9 cellular contexts compared by ENCODE assay signal in genomic region chr9:89442501-89442978, GRCh38. TPM values are rescaled to one million over a fixed set of nuclear protein-coding genes. Genes with fewer than 3 reads are reported as not detected.
DNase-seq lines count a peak whose midpoint lies in the region; ATAC-seq and TF ChIP-seq lines count a peak whose summit lies in the region.
"Had no signal": no experiment of that assay in that cellular context is flagged by ENCODE, and none has a peak within 500 bp of the region (broad histone marks: within the 10 kb centered on the region; RNA-seq: fewer than 3 reads in every experiment).

No MANE protein-coding gene starts in this region.

- H2BK120ac ChIP-seq in mesenchymal stem cell (ENCODE audit: low read depth, low read length) = no peak overlapping the region

- H3K27ac ChIP-seq in layer of hippocampus (ENCODE audit: low read depth, low read length) = peak overlapping the region; percentile 13
- no peak overlapping the region for H3K27ac ChIP-seq in mesenchymal stem cell (ENCODE audit: low read length, poor library complexity, severe bottlenecking)

- H3K9me3 ChIP-seq in mesenchymal stem cell (ENCODE audit: control insufficient read depth, low read length) = no peaks in the 10 kb centered on the region

- H3K27ac Mint-ChIP-seq in Calu3 (ENCODE audit: unreplicated experiment) = no peak overlapping the region

- H2AK5ac ChIP-seq in mesenchymal stem cell (ENCODE audit: low read length, severe bottlenecking) = no peak overlapping the region

- H3K14ac ChIP-seq in mesenchymal stem cell (ENCODE audit: low read length in 2 of 2) = peak overlapping the region in 1 of 2 experiments; percentile 37

- peaks cover 0 to 36% of the 10 kb centered on the region in 2 experiments for H3K36me3 ChIP-seq in mesenchymal stem cell (ENCODE audit: control insufficient read depth in 1 of 2, insufficient read depth in 2 of 2, low read depth in 1 of 2, low read length in 2 of 2)

- H3K23ac ChIP-seq in mesenchymal stem cell (ENCODE audit: low read length in 2 of 2) = no peak overlapping the region

- no peak overlapping the region for H2BK5ac ChIP-seq in mesenchymal stem cell (ENCODE audit: low read depth, low read length, poor library complexity, severe bottlenecking)

- intact Hi-C loops in Calu3 (cut with micrococcal nuclease; ENCODE audit: unreplicated experiment) = no loop called here

- H3K27me3 ChIP-seq in layer of hippocampus (ENCODE audit: control insufficient read depth, insufficient read depth, low read length) = no peaks in the 10 kb centered on the region
- peaks cover 0 to 9% of the 10 kb centered on the region in 2 experiments for H3K27me3 ChIP-seq in mesenchymal stem cell (ENCODE audit: control insufficient read depth in 1 of 2, insufficient read depth in 1 of 2, low read length in 2 of 2)

- no peak overlapping the region for H3K4me3 Mint-ChIP-seq in Calu3 (ENCODE audit: low read depth, unreplicated experiment)

- peak overlapping the region in 1 of 2 experiments; percentile 30 for H3K4ac ChIP-seq in mesenchymal stem cell (ENCODE audit: low read depth in 1 of 2, low read length in 2 of 2)

- H4K91ac ChIP-seq in mesenchymal stem cell (ENCODE audit: low read length) = no peak overlapping the region

- BruUV-seq in Calu3 (replicated peaks; lab: Mats Ljungman, UMichigan) = no TSS peak

- no peak overlapping the region for H3K9ac ChIP-seq in mesenchymal stem cell (ENCODE audit: low read length)

- H3K4me3 ChIP-seq in mesenchymal stem cell (ENCODE audit: insufficient read depth in 1 of 2, low read depth in 1 of 2, low read length in 2 of 2) = no peak overlapping the region

- 82% methylated on average over 8 of the region's 9 CpGs for WGBS in mesenchymal stem cell

- CTCF ChIA-PET in Calu3 (lab: Charles Lee) = no interaction called here

- no peaks in the 10 kb centered on the region for H3K9me3 Mint-ChIP-seq in Calu3 (ENCODE audit: low read depth, unreplicated experiment)

- H2BK12ac ChIP-seq in mesenchymal stem cell (ENCODE audit: low read length in 2 of 2) = peak overlapping the region in 1 of 2 experiments; percentile 4

- H3K4me2 ChIP-seq in mesenchymal stem cell (ENCODE audit: low read length, poor library complexity, severe bottlenecking) = no peak overlapping the region

- H2AFZ ChIP-seq in mesenchymal stem cell (ENCODE audit: low read depth, low read length) = no peak overlapping the region

- no peak overlapping the region for H2BK15ac ChIP-seq in mesenchymal stem cell (ENCODE audit: low read depth, poor library complexity, severe bottlenecking)

- peaks cover 33% of the 10 kb centered on the region for H3K4me1 ChIP-seq in mesenchymal stem cell (ENCODE audit: control insufficient read depth, insufficient read depth, low read depth, low read length)

- peak overlapping the region in 1 of 2 experiments; percentile 54 for H3K18ac ChIP-seq in mesenchymal stem cell (ENCODE audit: low read depth in 1 of 2, low read length in 2 of 2)

- no peaks in the 10 kb centered on the region for H3K27me3 Mint-ChIP-seq in Calu3 (ENCODE audit: unreplicated experiment)

- TF ChIP-seq CTCF in Calu3 (IDR thresholded peaks at IDR 0.05; ENCODE audit: unreplicated experiment) = no peak

- H3K79me1 ChIP-seq in mesenchymal stem cell (replicated peaks; ENCODE audit: low read length, poor library complexity, severe bottlenecking) = peaks cover 53% of the 10 kb centered on the region

- DNase-seq in MV-4-11 (lab: John Stamatoyannopoulos, UW) = peak; percentile 74
- no peak for DNase-seq in NCI-H82 (lab: John Stamatoyannopoulos, UW)
- no peak for DNase-seq in Calu3
- DNase-seq in NCI-H2029 treated with DMSO at 0.1 percent for 48 hours (lab: John Stamatoyannopoulos, UW) = no peak
- no peak for DNase-seq in mesenchymal stem cell
- DNase-seq: T-helper 9 cell had no signal

- ATAC-seq in GM18502 (IDR thresholded peaks at IDR 0.05; ENCODE audit: poor library complexity, unreplicated experiment) (peak; percentile 59), GM21529 (IDR thresholded peaks at IDR 0.05; ENCODE audit: unreplicated experiment) (peak; percentile 52)

- no peak overlapping the region for H4K8ac ChIP-seq in mesenchymal stem cell (ENCODE audit: low read length)

- H3K4me1 Mint-ChIP-seq in Calu3 (ENCODE audit: low read depth, unreplicated experiment) = peaks cover 5% of the 10 kb centered on the region

- no peaks in the 10 kb centered on the region for H3K36me3 Mint-ChIP-seq in Calu3 (ENCODE audit: insufficient read depth, unreplicated experiment)

RNA-seq across cellular contexts. Expression of gene SEMA4D, which starts 55.4 kb away (rescaled TPM):
- total RNA-seq in Calu3 (2022) = 23.3 and 24.3 TPM in 2 replicates
- polyA plus RNA-seq in mesenchymal stem cell (2013, experiment 1 of 2) = 3.2 TPM
- polyA plus RNA-seq in mesenchymal stem cell (2013, experiment 2 of 2) = 3.2 TPM
